13 cellular contexts compared by ENCODE assay signal in the genomic region with DNA sequence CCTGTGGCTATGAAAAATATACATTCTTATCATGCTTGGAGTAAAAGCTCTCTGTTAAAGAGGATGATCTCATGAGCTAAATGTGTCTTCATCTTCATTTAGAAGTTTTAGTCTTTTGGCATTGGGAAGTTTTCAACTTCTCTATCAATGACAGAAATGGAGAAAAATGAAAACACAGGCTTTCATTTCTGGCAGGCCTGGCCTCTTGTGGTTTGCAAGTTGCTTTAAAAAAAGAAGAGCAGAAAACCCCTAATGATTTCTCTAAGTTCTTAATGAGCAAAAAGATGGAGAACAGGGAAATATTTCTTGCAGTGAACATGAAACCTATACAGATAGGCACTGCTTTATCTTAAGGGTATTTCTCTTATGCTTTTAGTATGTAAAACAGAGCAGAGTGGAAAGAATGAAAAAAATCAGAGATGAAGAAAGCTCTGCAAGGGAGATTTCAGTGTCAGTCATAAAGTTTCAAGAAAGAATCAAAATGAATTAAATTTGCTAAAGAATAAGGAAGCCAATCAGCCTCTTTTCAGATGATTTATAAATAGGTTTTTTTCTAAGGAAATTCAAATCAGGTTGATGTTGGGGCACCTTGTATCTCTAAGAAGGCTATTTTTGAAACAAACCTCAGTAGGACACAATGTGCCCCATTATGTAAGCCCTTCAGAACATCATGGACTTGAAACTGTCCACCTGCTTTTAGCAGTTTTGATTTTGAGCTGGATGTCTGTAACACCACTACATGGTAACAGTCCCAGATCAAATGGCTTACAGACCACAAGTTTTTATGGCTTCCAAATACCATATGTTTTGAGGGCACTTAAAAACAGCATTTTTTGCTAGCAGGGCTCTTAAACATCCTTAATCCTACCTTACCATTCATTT.
DNase-seq lines count a peak whose midpoint lies in the region; ATAC-seq and TF ChIP-seq lines count a peak whose summit lies in the region.
"Had no signal": no experiment of that assay in that cellular context is flagged by ENCODE, and none has a peak within 500 bp of the region (broad histone marks: within the 10 kb centered on the region; RNA-seq: fewer than 3 reads in every experiment).

No MANE protein-coding gene starts in this region.

- no peaks in the 10 kb centered on the region for H3K27me3 Mint-ChIP-seq in type B pancreatic cell

- no peaks in the 10 kb centered on the region for H3K9me3 Mint-ChIP-seq in type B pancreatic cell

- CTCF ChIA-PET in HEK293T (lab: Yijun Ruan, JAX), result interaction anchor here (0.7 kb wide), 1 partner anchor 162 kb away, joined by 3 read pairs; no protein-coding TSS in a partner anchor

- H3K4me1 Mint-ChIP-seq in type B pancreatic cell (ENCODE audit: unreplicated experiment), result no peaks in the 10 kb centered on the region

- H3K36me3 Mint-ChIP-seq in type B pancreatic cell, result no peaks in the 10 kb centered on the region

- H3K27ac Mint-ChIP-seq in type B pancreatic cell, result no peak overlapping the region

- POLR2A ChIA-PET in HEK293T (lab: Yijun Ruan, JAX), result no interaction called here

- intact Hi-C loops in sciatic nerve (cut with DNase I), result no loop called here

- no peak for TF ChIP-seq CTCF in type B pancreatic cell (conservative IDR thresholded peaks at IDR 0.05)
- no peak for TF ChIP-seq CTCF in omental fat pad (IDR thresholded peaks at IDR 0.05)

- DNase-seq in sciatic nerve (ENCODE audit: low spot score) (no peak), HEK293T (ENCODE audit: extremely low spot score) (no peak), GDM1 (lab: John Stamatoyannopoulos, UW) (no peak), type B pancreatic cell (ENCODE audit: extremely low spot score, unreplicated experiment) (no peak), omental fat pad (ENCODE audit: low spot score) (no peak)
- DNase-seq: activated effector memory CD4-positive, alpha-beta T cell treated with anti-CD3 and anti-CD28 coated beads, Interleukin-2, amount 50 U/mL, for 16 hours; DMS153; effector CD4-positive, alpha-beta T cell; NCI-H1417; sigmoid colon had no signal

- peak; percentile 40 for ATAC-seq in GM18858 (IDR thresholded peaks at IDR 0.05; ENCODE audit: unreplicated experiment)
- ATAC-seq in GM21723 (IDR thresholded peaks at IDR 0.05; ENCODE audit: unreplicated experiment), result peak; percentile 53
- ATAC-seq in HG03565 (IDR thresholded peaks at IDR 0.05; ENCODE audit: unreplicated experiment), result peak; percentile 37
- ATAC-seq in sciatic nerve, result peak; percentile 24
- ATAC-seq in omental fat pad (ENCODE audit: low FRiP score), result no peak

- H3K4me3 Mint-ChIP-seq in type B pancreatic cell, result no peak overlapping the region

TF ChIP-seq in HEK293T, 16 proteins besides CTCF, POLR2A, EP300 and RAD21:
- TF ChIP-seq FOXK2 (IDR thresholded peaks at IDR 0.05), result no peak
- TF ChIP-seq, protein P1, sequence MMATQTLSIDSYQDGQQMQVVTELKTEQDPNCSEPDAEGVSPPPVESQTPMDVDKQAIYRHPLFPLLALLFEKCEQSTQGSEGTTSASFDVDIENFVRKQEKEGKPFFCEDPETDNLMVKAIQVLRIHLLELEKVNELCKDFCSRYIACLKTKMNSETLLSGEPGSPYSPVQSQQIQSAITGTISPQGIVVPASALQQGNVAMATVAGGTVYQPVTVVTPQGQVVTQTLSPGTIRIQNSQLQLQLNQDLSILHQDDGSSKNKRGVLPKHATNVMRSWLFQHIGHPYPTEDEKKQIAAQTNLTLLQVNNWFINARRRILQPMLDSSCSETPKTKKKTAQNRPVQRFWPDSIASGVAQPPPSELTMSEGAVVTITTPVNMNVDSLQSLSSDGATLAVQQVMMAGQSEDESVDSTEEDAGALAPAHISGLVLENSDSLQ (IDR thresholded peaks at IDR 0.05), result no peak
- no peak for TF ChIP-seq HDGF (IDR thresholded peaks at IDR 0.05; ENCODE audit: borderline replicate concordance)
- TF ChIP-seq NFRKB (IDR thresholded peaks at IDR 0.05), result no peak
- TF ChIP-seq ARNT (IDR thresholded peaks at IDR 0.05), result no peak
- no peak for TF ChIP-seq SUZ12 (IDR thresholded peaks at IDR 0.05)
- TF ChIP-seq FOXA1 (IDR thresholded peaks at IDR 0.05), result no peak
- no peak for TF ChIP-seq ZNF384 (IDR thresholded peaks at IDR 0.05)
